In the genomic region with DNA sequence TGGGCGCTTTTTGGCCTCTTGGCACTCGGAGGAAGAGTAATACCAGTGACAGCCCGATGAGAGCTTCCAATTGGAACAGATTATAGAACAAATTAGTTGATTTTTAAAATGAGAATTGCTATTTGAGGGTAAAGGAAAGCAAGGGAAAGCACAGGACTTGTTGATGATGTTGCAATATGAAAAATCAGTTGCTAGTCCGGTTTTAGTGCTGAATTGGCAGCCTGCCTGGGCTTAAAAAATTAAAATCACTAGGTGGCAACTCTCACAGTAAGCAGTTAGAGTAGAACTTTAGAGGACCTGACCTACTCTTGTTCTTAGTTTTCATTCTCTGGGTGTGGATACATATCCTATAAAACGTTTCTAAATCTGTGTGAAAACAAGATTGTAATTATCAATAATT, we compare ENCODE assay signal across 11 cellular contexts. TPM values are rescaled to one million over a fixed set of nuclear protein-coding genes. Genes with fewer than 3 reads are reported as not detected.
DNase-seq lines count a peak whose midpoint lies in the region; ATAC-seq and TF ChIP-seq lines count a peak whose summit lies in the region.
"Had no signal": no experiment of that assay in that cellular context is flagged by ENCODE, and none has a peak within 500 bp of the region (broad histone marks: within the 10 kb centered on the region; RNA-seq: fewer than 3 reads in every experiment).

No MANE protein-coding gene starts in this region.

- H3K9ac ChIP-seq in adipocyte (ENCODE audit: low read length), result peak overlapping the region; percentile 89
- H3K9ac ChIP-seq in liver (ENCODE audit: low read depth in 1 of 2, low read length in 2 of 2), result no peak overlapping the region
- H3K9ac ChIP-seq: neural progenitor cell had no signal

- H3K27me3 Mint-ChIP-seq in activated T-cell treated with anti-CD3 and anti-CD28 coated beads, Interleukin-2, amount 50 U/mL, for 72 hours (ENCODE audit: low read depth), result no peaks in the 10 kb centered on the region

- 32% methylated on average over 5 of the region's 5 CpGs for WGBS in liver

- no peak for ATAC-seq in activated T-cell treated with anti-CD3 and anti-CD28 coated beads, Interleukin-2, amount 50 U/mL, for 72 hours (replicated peaks in 1 of 2)
- no peak for ATAC-seq in HG02885 (IDR thresholded peaks at IDR 0.05; ENCODE audit: poor library complexity, unreplicated experiment)

- H3K9me3 Mint-ChIP-seq in activated T-cell treated with anti-CD3 and anti-CD28 coated beads, Interleukin-2, amount 50 U/mL, for 72 hours, result no peaks in the 10 kb centered on the region
- H3K9me3 Mint-ChIP-seq: neural progenitor cell had no signal

- H3K27ac ChIP-seq in liver (ENCODE audit: low read depth in 1 of 2, low read length in 2 of 2) (peak overlapping the region; percentile 14 to 96), tibial artery (peak overlapping the region; percentile 95 to 99)
- H3K27ac ChIP-seq: neural progenitor cell had no signal

- H3K27ac Mint-ChIP-seq in activated T-cell treated with anti-CD3 and anti-CD28 coated beads, Interleukin-2, amount 50 U/mL, for 72 hours, result peak overlapping the region; percentile 84
- H3K27ac Mint-ChIP-seq: neural progenitor cell had no signal

- peaks cover 58% of the 10 kb centered on the region for H3K4me1 Mint-ChIP-seq in activated T-cell treated with anti-CD3 and anti-CD28 coated beads, Interleukin-2, amount 50 U/mL, for 72 hours (ENCODE audit: low read depth)

- DNase-seq in activated T-cell treated with anti-CD3 and anti-CD28 coated beads, Interleukin-2, amount 50 U/mL, for 72 hours, result no peak
- DNase-seq in activated T-cell treated with anti-CD3 and anti-CD28 coated beads for 4 hours (no peak), adipocyte (ENCODE audit: low read depth) (peak; percentile 75), tibial artery (peak in 1 of 2 donors; percentile 30), NCI-H2227 treated with DMSO at 0.1 percent for 48 hours (lab: John Stamatoyannopoulos, UW) (no peak), NK-92 (lab: John Stamatoyannopoulos, UW; ENCODE audit: unreplicated experiment) (no peak)
- DNase-seq: substantia nigra had no signal

- TF ChIP-seq CTCF in liver (IDR thresholded peaks at IDR 0.05; ENCODE audit: low read depth, low read length, missing input control), result no peak
- TF ChIP-seq CTCF in tibial artery (IDR thresholded peaks at IDR 0.05), result no peak

- intact Hi-C loops in tibial artery (cut with DNase I; ENCODE audit: low total_unique reads), result loop anchor here (5.0 to 10.0 kb wide), 2 partner anchors 52 to 80 kb away; a partner anchor contains a TSS

- H3K9me3 ChIP-seq in adipocyte (ENCODE audit: control insufficient read depth, low read length), result no peaks in the 10 kb centered on the region
- H3K9me3 ChIP-seq in liver (ENCODE audit: control insufficient read depth in 4 of 4, low read length in 3 of 4), result no peaks in the 10 kb centered on the region
- H3K9me3 ChIP-seq in tibial artery, result no peaks in the 10 kb centered on the region

- no peaks in the 10 kb centered on the region for H3K27me3 ChIP-seq in adipocyte (replicated peaks; ENCODE audit: control insufficient read depth, insufficient read depth, low read length)
- no peaks in the 10 kb centered on the region for H3K27me3 ChIP-seq in liver (ENCODE audit: control insufficient read depth in 4 of 4, insufficient read depth in 4 of 4, low read length in 3 of 4)
- no peaks in the 10 kb centered on the region for H3K27me3 ChIP-seq in tibial artery
- H3K27me3 ChIP-seq: neural progenitor cell had no signal

- peak overlapping the region; percentile 86 to 90 for H3K4me3 Mint-ChIP-seq in activated T-cell treated with anti-CD3 and anti-CD28 coated beads, Interleukin-2, amount 50 U/mL, for 72 hours

- H3K4me3 ChIP-seq in adipocyte (ENCODE audit: low read length) (peak overlapping the region; percentile 90), liver (ENCODE audit: low read depth in 1 of 3, low read length in 3 of 3) (no peak overlapping the region), tibial artery (peak overlapping the region in 1 of 2 donors; percentile 84)

- peaks cover 7 to 24% of the 10 kb centered on the region in 2 donors for H3K36me3 Mint-ChIP-seq in activated T-cell treated with anti-CD3 and anti-CD28 coated beads, Interleukin-2, amount 50 U/mL, for 72 hours (ENCODE audit: insufficient read depth in 2 of 2)

- H3K36me3 ChIP-seq in adipocyte (ENCODE audit: control insufficient read depth, insufficient read depth, low read length, severe bottlenecking), result peaks cover 32% of the 10 kb centered on the region
- peaks cover 0 to 15% (median 6%) of the 10 kb centered on the region in 4 donors for H3K36me3 ChIP-seq in liver (ENCODE audit: control insufficient read depth in 4 of 4, insufficient read depth in 3 of 4, low read depth in 1 of 4, low read length in 3 of 4)
- peaks cover 0 to 30% (median 23%) of the 10 kb centered on the region in 3 donors for H3K36me3 ChIP-seq in tibial artery

- peaks cover 50% of the 10 kb centered on the region for H3K4me1 ChIP-seq in adipocyte (ENCODE audit: control insufficient read depth, insufficient read depth, low read length)
- peaks cover 7 to 32% (median 23%) of the 10 kb centered on the region in 4 donors for H3K4me1 ChIP-seq in liver (ENCODE audit: control insufficient read depth in 4 of 4, insufficient read depth in 4 of 4, low read length in 3 of 4)
- peaks cover 0 to 29% (median 21%) of the 10 kb centered on the region in 4 donors for H3K4me1 ChIP-seq in tibial artery

- peak; percentile 39 to 51 for TF ChIP-seq RAD21 in liver (IDR thresholded peaks at IDR 0.05)

TF ChIP-seq in liver, 16 proteins besides CTCF, POLR2A, EP300 and RAD21:
- TF ChIP-seq EGR1 (IDR thresholded peaks at IDR 0.05; ENCODE audit: low read depth in 2 of 2) (no peak), FOXA2 (IDR thresholded peaks at IDR 0.05) (no peak)
- TF ChIP-seq, protein P1, sequence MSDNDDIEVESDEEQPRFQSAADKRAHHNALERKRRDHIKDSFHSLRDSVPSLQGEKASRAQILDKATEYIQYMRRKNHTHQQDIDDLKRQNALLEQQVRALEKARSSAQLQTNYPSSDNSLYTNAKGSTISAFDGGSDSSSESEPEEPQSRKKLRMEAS (IDR thresholded peaks at IDR 0.05), result no peak
- TF ChIP-seq, protein P2, sequence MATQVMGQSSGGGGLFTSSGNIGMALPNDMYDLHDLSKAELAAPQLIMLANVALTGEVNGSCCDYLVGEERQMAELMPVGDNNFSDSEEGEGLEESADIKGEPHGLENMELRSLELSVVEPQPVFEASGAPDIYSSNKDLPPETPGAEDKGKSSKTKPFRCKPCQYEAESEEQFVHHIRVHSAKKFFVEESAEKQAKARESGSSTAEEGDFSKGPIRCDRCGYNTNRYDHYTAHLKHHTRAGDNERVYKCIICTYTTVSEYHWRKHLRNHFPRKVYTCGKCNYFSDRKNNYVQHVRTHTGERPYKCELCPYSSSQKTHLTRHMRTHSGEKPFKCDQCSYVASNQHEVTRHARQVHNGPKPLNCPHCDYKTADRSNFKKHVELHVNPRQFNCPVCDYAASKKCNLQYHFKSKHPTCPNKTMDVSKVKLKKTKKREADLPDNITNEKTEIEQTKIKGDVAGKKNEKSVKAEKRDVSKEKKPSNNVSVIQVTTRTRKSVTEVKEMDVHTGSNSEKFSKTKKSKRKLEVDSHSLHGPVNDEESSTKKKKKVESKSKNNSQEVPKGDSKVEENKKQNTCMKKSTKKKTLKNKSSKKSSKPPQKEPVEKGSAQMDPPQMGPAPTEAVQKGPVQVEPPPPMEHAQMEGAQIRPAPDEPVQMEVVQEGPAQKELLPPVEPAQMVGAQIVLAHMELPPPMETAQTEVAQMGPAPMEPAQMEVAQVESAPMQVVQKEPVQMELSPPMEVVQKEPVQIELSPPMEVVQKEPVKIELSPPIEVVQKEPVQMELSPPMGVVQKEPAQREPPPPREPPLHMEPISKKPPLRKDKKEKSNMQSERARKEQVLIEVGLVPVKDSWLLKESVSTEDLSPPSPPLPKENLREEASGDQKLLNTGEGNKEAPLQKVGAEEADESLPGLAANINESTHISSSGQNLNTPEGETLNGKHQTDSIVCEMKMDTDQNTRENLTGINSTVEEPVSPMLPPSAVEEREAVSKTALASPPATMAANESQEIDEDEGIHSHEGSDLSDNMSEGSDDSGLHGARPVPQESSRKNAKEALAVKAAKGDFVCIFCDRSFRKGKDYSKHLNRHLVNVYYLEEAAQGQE (IDR thresholded peaks at IDR 0.05), result peak; percentile 96
TF ChIP-seq in liver: peak in this region for 1.

RNA-seq across cellular contexts. Expression of a gene that starts 2.1 kb away (rescaled TPM):
- total RNA-seq in activated T-cell treated with anti-CD3 and anti-CD28 coated beads, Interleukin-2, amount 50 U/mL, for 72 hours, result not detected
- total RNA-seq in liver, result not detected
- not detected for polyA plus RNA-seq in liver
- total RNA-seq: cardiac septum had no signal

RNA-seq across cellular contexts. Expression of a gene that starts 50.6 kb away (rescaled TPM):
- 10 to 100 TPM; 49.9 to 51.3 TPM for total RNA-seq in activated T-cell treated with anti-CD3 and anti-CD28 coated beads, Interleukin-2, amount 50 U/mL, for 72 hours
- 10 to 100 TPM in 1 of 2 donors, 1 to 10 TPM in 1; 7.7 to 13.6 TPM for total RNA-seq in liver
- 1 to 10 TPM; 2.8 to 3.5 TPM for polyA plus RNA-seq in liver

RNA-seq across cellular contexts. Expression of a gene that starts 50.7 kb away (rescaled TPM):
- total RNA-seq in activated T-cell treated with anti-CD3 and anti-CD28 coated beads, Interleukin-2, amount 50 U/mL, for 72 hours, result 10 to 100 TPM; 79.0 to 80.9 TPM
- total RNA-seq in liver, result 10 to 100 TPM; 11.7 to 22.4 TPM
- 10 to 100 TPM; 23.5 to 38.6 TPM for polyA plus RNA-seq in liver
